In the genomic region with DNA sequence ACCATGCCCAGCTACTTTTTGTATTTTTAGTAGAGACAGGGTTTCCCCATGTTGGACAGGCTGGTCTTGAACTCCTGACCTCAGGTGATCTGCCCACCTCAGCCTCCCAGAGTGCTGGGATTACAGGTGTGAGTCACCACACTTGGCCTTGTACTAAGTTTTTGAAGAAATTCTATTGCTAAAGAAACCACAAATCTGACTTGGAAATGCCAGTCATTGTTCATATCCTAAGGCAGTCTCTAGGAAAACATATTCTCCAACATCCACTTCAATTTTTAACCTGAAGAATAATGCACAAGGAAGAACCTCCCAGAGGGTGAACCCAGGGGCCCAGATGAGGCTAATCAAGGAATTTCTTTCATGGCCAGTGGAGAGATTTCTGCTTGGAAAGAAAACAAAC, we compare ENCODE assay signal across 7 cellular contexts. TPM values are rescaled to one million over a fixed set of nuclear protein-coding genes. Genes with fewer than 3 reads are reported as not detected.
DNase-seq lines count a peak whose midpoint lies in the region; ATAC-seq and TF ChIP-seq lines count a peak whose summit lies in the region.
"Not testable (repeated sequence)": the region's sequence is repeated elsewhere in the genome, so short reads cannot be mapped to it uniquely, and the experiment has no call there.

No MANE protein-coding gene starts in this region.

- intact Hi-C loops in PC-3 (cut with micrococcal nuclease) = not testable (repeated sequence)

- H3K9me3 ChIP-seq in PC-3 (ENCODE audit: low read length) = not testable (repeated sequence)

- peaks cover 25% of the 10 kb centered on the region for H3K4me1 ChIP-seq in PC-3 (ENCODE audit: insufficient read depth, low read length)

- TF ChIP-seq CTCF in PC-3 (conservative IDR thresholded peaks at IDR 0.05; ENCODE audit: low read depth, low read length); choroid plexus epithelial cell (conservative IDR thresholded peaks at IDR 0.05; ENCODE audit: low read depth, low read length): not testable (repeated sequence)

- H3K9ac ChIP-seq in PC-3 (ENCODE audit: low read length) = not testable (repeated sequence)

- H3K4me2 ChIP-seq in PC-3 (ENCODE audit: low read length) = not testable (repeated sequence)

- not testable (repeated sequence) for H3K9me2 ChIP-seq in PC-3 (replicated peaks; ENCODE audit: low read length)

- not testable (repeated sequence) for H3K36me3 ChIP-seq in PC-3 (ENCODE audit: low read depth, low read length)

- DNase-seq in ELR (ENCODE audit: low read depth) (peak; percentile 39), M059J (ENCODE audit: low read depth) (peak; percentile 80), PC-3 (peak; percentile 53), astrocyte of the hippocampus (ENCODE audit: low read depth, low spot score) (peak; percentile 59), choroid plexus epithelial cell (ENCODE audit: low read depth) (peak; percentile 31), fibroblast of peridontal ligament (ENCODE audit: extremely low read depth) (peak; percentile 27), kidney glomerular epithelial cell (lab: John Stamatoyannopoulos, UW) (peak; percentile 25)

- H3K79me2 ChIP-seq in PC-3 (ENCODE audit: low read length) = not testable (repeated sequence)

- ATAC-seq in PC-3 = not testable (repeated sequence)

- POLR2A ChIA-PET in PC-3 (lab: Charles Lee; ENCODE audit: unreplicated experiment) = not testable (repeated sequence)

- not testable (repeated sequence) for H3K27me3 ChIP-seq in PC-3 (ENCODE audit: low read length)

- not testable (repeated sequence) for BruUV-seq in PC-3 (replicated peaks; lab: Mats Ljungman, UMichigan)

- CTCF ChIA-PET in PC-3 (lab: Charles Lee) = not testable (repeated sequence)

- not testable (repeated sequence) for H3F3A ChIP-seq in PC-3 (ENCODE audit: low read length, unreplicated experiment)

- H3K27ac ChIP-seq in PC-3 (ENCODE audit: low read length) = not testable (repeated sequence)

- H4K20me1 ChIP-seq in PC-3 (ENCODE audit: low read length) = not testable (repeated sequence)

- not testable (repeated sequence) for H3K4me3 ChIP-seq in PC-3 (ENCODE audit: low read length); choroid plexus epithelial cell (ENCODE audit: low read depth, low read length)

- not testable (repeated sequence) for H2AFZ ChIP-seq in PC-3 (ENCODE audit: low read length)

RNA-seq across cellular contexts. Expression of a gene that starts 20.1 kb away (rescaled TPM):
- total RNA-seq in M059J (2014; rRNA removed; shearing (Covaris generic)) = 1.9 and 2.1 TPM in 2 replicates
- total RNA-seq in PC-3 (2014; rRNA removed) = 3.4 and 9.7 TPM in 2 replicates

RNA-seq across cellular contexts. Expression of a gene that starts 24.3 kb away (rescaled TPM):
- total RNA-seq in M059J (2014; rRNA removed; shearing (Covaris generic)) = 10.1 and 11.5 TPM in 2 replicates
- 8.3 and 8.6 TPM in 2 replicates for total RNA-seq in PC-3 (2014; rRNA removed)

Comparison
In these comparisons a context has a peak if more than half of its experiments do, and no peak if none do; other contexts are left out.
1. DNase-seq: peak in every context shown above with its lines; median percentile 80 in M059J; 59 in astrocyte of the hippocampus; 53 in PC-3; 39 in ELR; 31 in choroid plexus epithelial cell; 27 in fibroblast of peridontal ligament; 25 in kidney glomerular epithelial cell.